1 cellular context compared by ENCODE assay signal in the genomic region with DNA sequence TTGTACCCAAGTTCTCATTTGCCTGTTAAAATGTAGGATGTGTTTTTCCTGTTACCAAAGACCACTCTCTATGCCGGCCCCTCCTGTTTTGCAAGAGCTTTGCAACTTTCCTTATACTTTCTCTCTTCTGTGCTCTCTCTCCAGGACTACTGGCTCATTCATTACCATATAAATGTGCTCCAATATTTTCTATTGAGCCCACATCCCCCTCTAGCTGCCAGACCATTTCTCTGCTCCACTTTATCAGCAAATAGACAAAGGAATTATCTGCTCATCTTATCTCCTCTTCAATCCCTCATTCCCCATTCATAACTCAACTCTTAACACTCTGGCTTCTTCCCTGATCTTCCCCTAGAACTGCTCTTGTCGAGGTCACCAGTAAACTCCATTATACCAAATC.
A peak's percentile ranks its signal among the peaks of the same experiment; 100 is the strongest.
TF ChIP-seq lines count a peak whose summit lies in the region.

No MANE protein-coding gene starts in this region.

TF ChIP-seq in IMR-90, 13 proteins besides CTCF, POLR2A, EP300 and RAD21:
- peak; percentile 4; the same call in 1 of the 2 replicates for TF ChIP-seq SMC3 (IDR thresholded peaks at IDR 0.05; ENCODE audit: low read depth, low read length)
- TF ChIP-seq, protein P1, sequence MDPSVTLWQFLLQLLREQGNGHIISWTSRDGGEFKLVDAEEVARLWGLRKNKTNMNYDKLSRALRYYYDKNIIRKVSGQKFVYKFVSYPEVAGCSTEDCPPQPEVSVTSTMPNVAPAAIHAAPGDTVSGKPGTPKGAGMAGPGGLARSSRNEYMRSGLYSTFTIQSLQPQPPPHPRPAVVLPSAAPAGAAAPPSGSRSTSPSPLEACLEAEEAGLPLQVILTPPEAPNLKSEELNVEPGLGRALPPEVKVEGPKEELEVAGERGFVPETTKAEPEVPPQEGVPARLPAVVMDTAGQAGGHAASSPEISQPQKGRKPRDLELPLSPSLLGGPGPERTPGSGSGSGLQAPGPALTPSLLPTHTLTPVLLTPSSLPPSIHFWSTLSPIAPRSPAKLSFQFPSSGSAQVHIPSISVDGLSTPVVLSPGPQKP (IDR thresholded peaks at IDR 0.05; ENCODE audit: borderline replicate concordance, low read depth, low read length): no peak
- no peak for TF ChIP-seq NFE2L2 (IDR thresholded peaks at IDR 0.05; ENCODE audit: low read depth, low read length)
- no peak for TF ChIP-seq FOS (IDR thresholded peaks at IDR 0.05; ENCODE audit: low read depth, low read length)
- TF ChIP-seq RCOR1 (IDR thresholded peaks at IDR 0.05; ENCODE audit: insufficient replicate concordance, low read length): no peak
